ENCODE assay signal across 1 cellular context in the genomic region with DNA sequence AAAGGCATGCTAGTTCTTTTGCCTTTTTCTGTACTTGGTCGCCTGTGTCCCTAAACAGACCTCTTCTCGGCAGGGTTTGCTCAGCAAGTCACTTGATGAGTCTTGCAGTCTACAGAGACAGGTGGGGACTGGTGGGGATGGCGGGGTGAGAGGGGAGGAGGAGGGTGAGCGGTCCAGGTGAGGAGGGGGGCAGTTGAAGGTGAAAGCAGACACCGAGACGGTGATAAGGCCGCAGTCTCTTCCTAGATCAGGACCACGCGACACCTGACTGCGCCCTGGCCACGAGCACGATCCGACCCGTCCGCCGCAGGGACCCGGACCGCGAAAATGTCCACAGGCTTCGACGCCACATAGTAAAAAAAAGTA.
TF ChIP-seq lines count a peak whose summit lies in the region.

No MANE protein-coding gene starts in this region.

TF ChIP-seq in HCT116, 20 proteins besides CTCF, POLR2A, EP300 and RAD21 (continued from another document):
- TF ChIP-seq SIN3A (IDR thresholded peaks at IDR 0.05; ENCODE audit: low read depth) (no peak), ZNF274 (IDR thresholded peaks at IDR 0.05; ENCODE audit: low read depth, low read length) (no peak), YY1 (IDR thresholded peaks at IDR 0.05; ENCODE audit: extremely low read depth, insufficient replicate concordance, low read depth, low read length) (no peak), EZH2 (IDR thresholded peaks at IDR 0.05) (no peak), JUND (IDR thresholded peaks at IDR 0.05) (no peak), FOSL1 (IDR thresholded peaks at IDR 0.05; ENCODE audit: low read depth) (no peak), ZFX (IDR thresholded peaks at IDR 0.05) (no peak), ZBTB33 (IDR thresholded peaks at IDR 0.05; ENCODE audit: extremely low read depth, insufficient replicate concordance, low read length) (no peak), POLR2AphosphoS5 (IDR thresholded peaks at IDR 0.05; ENCODE audit: low read depth, low read length) (no peak), ELF1 (IDR thresholded peaks at IDR 0.05; ENCODE audit: borderline replicate concordance, low read depth) (no peak), EGR1 (IDR thresholded peaks at IDR 0.05; ENCODE audit: low read depth) (no peak), TCF7L2 (IDR thresholded peaks at IDR 0.05; ENCODE audit: borderline replicate concordance, extremely low read depth, insufficient read depth, insufficient read length) (no peak), EZH2phosphoT487 (IDR thresholded peaks at IDR 0.05; ENCODE audit: borderline replicate concordance) (no peak)
